In genomic region chr14:53531151-53531550, GRCh38 we compare ENCODE assay signal across 22 cellular contexts.
"Had no signal": no experiment of that assay in that cellular context is flagged by ENCODE, and none has a peak within 500 bp of the region (broad histone marks: within the 10 kb centered on the region; RNA-seq: fewer than 3 reads in every experiment).

No MANE protein-coding gene starts in this region.

- DNase-seq: activated CD4-positive, alpha-beta T cell treated with anti-CD3 and anti-CD28 coated beads for 48 hours; activated CD4-positive, alpha-beta T cell treated with anti-CD3 and anti-CD28 coated beads, Interleukin-2, amount 50 U/mL, for 48 hours; activated CD8-positive, alpha-beta memory T cell treated with anti-CD3 and anti-CD28 coated beads, Interleukin-2, amount 50 U/mL, for 48 hours; activated gamma-delta T cell; activated naive CD4-positive, alpha-beta T cell treated with anti-CD3 and anti-CD28 coated beads, Interleukin-2, amount 10 ng/mL, durations not matched to agents 7 days and 5 days; activated naive CD8-positive, alpha-beta T cell treated with anti-CD3 and anti-CD28 coated beads, Interleukin-2, amount 10 ng/mL, durations not matched to agents 7 days and 5 days; activated T-cell treated with anti-CD3 and anti-CD28 coated beads, Interleukin-2, amount 50 U/mL, for 24 hours; brain microvascular endothelial cell; caudate nucleus; cortex of kidney; left colon; naive B cell; pancreas; retina; sigmoid colon; stimulated activated naive CD4-positive, alpha-beta T cell treated with Interleukin-2 at 50 U/mL for 16 hours; T-helper 17 cell; T1000; WERI-Rb-1 had no signal

- H3K27ac ChIP-seq: brain microvascular endothelial cell, esophagus muscularis mucosa, pancreas, prostate gland, sigmoid colon, tibial nerve, WERI-Rb-1 had no signal

- H3K4me3 ChIP-seq: esophagus muscularis mucosa, pancreas, prostate gland, sigmoid colon, tibial nerve had no signal

- H3K27me3 ChIP-seq: brain microvascular endothelial cell, esophagus muscularis mucosa, pancreas, sigmoid colon, tibial nerve had no signal

- H3K36me3 ChIP-seq: brain microvascular endothelial cell, esophagus muscularis mucosa, pancreas, prostate gland, sigmoid colon, tibial nerve, WERI-Rb-1 had no signal

- H3K4me1 ChIP-seq: esophagus muscularis mucosa, pancreas, prostate gland, sigmoid colon, tibial nerve had no signal

- H3K9me3 ChIP-seq: esophagus muscularis mucosa, pancreas, prostate gland, sigmoid colon, tibial nerve had no signal
